ENCODE assay signal across 21 cellular contexts in the genomic region with DNA sequence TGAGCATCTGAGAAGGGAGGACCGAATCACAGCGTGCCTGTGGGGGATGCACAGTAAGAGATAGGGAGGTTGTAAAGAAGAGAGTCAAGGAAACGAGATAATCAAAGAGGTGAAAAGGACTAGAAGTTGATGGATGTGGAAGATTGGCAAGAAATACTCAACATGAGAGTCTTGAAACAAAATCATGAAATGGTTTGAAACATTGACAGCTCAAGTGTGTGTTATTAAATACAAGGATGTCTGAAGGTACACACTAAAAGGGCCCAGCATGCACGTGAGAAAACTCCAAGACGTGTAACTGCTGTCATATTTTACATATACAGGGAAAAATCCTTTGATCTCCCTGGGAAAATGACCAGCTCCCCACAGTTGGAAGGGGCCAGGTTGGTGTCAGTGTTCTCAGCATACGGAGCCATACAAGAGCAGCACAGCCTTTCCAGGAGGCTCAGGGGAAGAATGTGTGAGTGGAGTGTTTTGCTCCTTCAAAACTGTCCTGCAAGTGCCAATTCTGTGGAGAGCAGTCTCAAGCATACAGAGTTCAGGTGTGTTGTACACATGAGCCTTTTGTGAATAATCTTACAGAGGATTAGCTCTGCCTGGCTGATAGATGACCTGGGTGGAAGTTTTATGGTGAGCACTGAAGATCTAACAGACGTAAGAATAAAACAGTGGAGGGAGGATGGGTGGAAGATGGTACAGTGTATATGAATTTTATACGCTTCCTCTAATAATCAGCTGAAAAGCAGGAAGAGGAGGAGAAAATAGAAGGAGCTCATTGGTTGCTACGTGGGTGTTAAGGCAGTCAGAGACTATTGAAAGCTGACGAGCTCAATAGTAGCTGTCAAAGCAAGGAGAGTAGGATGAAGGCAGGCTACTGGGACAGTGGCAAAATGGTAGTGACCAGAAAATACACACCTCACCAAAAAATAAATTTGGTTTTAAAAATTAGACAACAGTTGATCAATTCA.
DNase-seq lines count a peak whose midpoint lies in the region; ATAC-seq and TF ChIP-seq lines count a peak whose summit lies in the region.
"Had no signal": no experiment of that assay in that cellular context is flagged by ENCODE, and none has a peak within 500 bp of the region (broad histone marks: within the 10 kb centered on the region; RNA-seq: fewer than 3 reads in every experiment).

No MANE protein-coding gene starts in this region.

- POLR2A ChIA-PET in OCI-LY7 (lab: Charles Lee), result interaction anchor here (0.7 to 1.9 kb wide), 5 partner anchors 8 to 572 kb away, joined by 3 to 11 read pairs (median 3); no protein-coding TSS in a partner anchor

- no peak overlapping the region for H2AFZ ChIP-seq in OCI-LY7 (ENCODE audit: low read length)

- CTCF ChIA-PET in OCI-LY7 (lab: Charles Lee; ENCODE audit: unreplicated experiment), result interaction anchor here (0.6 kb wide), 1 partner anchor 18 kb away, joined by 4 read pairs; no protein-coding TSS in a partner anchor

- H4K20me1 ChIP-seq in OCI-LY7 (ENCODE audit: insufficient read depth, low read length), result no peaks in the 10 kb centered on the region
- H4K20me1 ChIP-seq: BLaER1 had no signal

- ATAC-seq in GM19035 (IDR thresholded peaks at IDR 0.05; ENCODE audit: unreplicated experiment), result no peak
- ATAC-seq: A549; CD8-positive, alpha-beta T cell had no signal

- no peak overlapping the region for H3K4me3 ChIP-seq in OCI-LY7 (ENCODE audit: low read depth, low read length, poor library complexity, severe bottlenecking)
- no peak overlapping the region for H3K4me3 ChIP-seq in foreskin fibroblast (ENCODE audit: low read depth in 1 of 2, low read length in 2 of 2)
- H3K4me3 ChIP-seq: A549, BLaER1, HAP-1, MG63, SK-N-MC had no signal

- peaks cover 75% of the 10 kb centered on the region for H3K4me1 ChIP-seq in OCI-LY7 (ENCODE audit: insufficient read depth, low read length, poor library complexity, severe bottlenecking)
- H3K4me1 ChIP-seq: A549, BLaER1, HAP-1 had no signal

- no TSS peak for BruUV-seq in OCI-LY7 (replicated peaks; lab: Mats Ljungman, UMichigan)

- peak overlapping the region; percentile 77 for H3K4me2 ChIP-seq in OCI-LY7 (ENCODE audit: low read length)
- H3K4me2 ChIP-seq: A549, BLaER1 had no signal

- peak overlapping the region; percentile 93 for H3K27ac ChIP-seq in OCI-LY7 (ENCODE audit: low read depth, low read length, poor library complexity, severe bottlenecking)
- H3K27ac ChIP-seq: A549, BLaER1, HL-60, SK-N-MC had no signal

- peaks cover 37% of the 10 kb centered on the region for H3K36me3 ChIP-seq in OCI-LY7 (ENCODE audit: insufficient read depth, low read length)
- H3K36me3 ChIP-seq: HAP-1, MG63 had no signal

- H3K9me2 ChIP-seq in OCI-LY7 (ENCODE audit: insufficient read depth, low read length), result no peaks in the 10 kb centered on the region

- DNase-seq in NCI-H2107 treated with DMSO at 0.1 percent for 48 hours (lab: John Stamatoyannopoulos, UW; ENCODE audit: unreplicated experiment) (peak; percentile 66), NCI-H2107 (lab: John Stamatoyannopoulos, UW) (no peak), NCI-H146 treated with DMSO at 0.1 percent for 48 hours (lab: John Stamatoyannopoulos, UW; ENCODE audit: unreplicated experiment) (peak; percentile 61), OCI-LY7 (ENCODE audit: low spot score) (no peak), NCI-H526 treated with DMSO at 0.1 percent for 48 hours (lab: John Stamatoyannopoulos, UW) (no peak), foreskin fibroblast (no peak)
- DNase-seq: Calu3; CD8-positive, alpha-beta T cell; Kasumi-1; MG63; NCI-H1105; NCI-H1930; NCI-H524; OCI-M1; SHP77 had no signal

- H3K9me3 ChIP-seq in OCI-LY7 (ENCODE audit: low read length), result peaks cover 13% of the 10 kb centered on the region; the same call in 1 of the 2 replicates
- H3K9me3 ChIP-seq: A549, BLaER1, HAP-1, MG63 had no signal

- peaks cover 10% of the 10 kb centered on the region; the same call in 1 of the 2 replicates for H3K79me2 ChIP-seq in OCI-LY7 (ENCODE audit: insufficient read depth, low read depth, low read length)

- TF ChIP-seq CTCF in OCI-LY7 (conservative IDR thresholded peaks at IDR 0.05; ENCODE audit: low read length) (no peak), foreskin fibroblast (IDR thresholded peaks at IDR 0.05; ENCODE audit: low read depth, low read length) (no peak)

- intact Hi-C loops in OCI-LY7 (cut with micrococcal nuclease; ENCODE audit: unreplicated experiment), result loop anchor here (2.0 to 5.0 kb wide), 2 partner anchors 51 to 124 kb away; no protein-coding TSS in a partner anchor

Comparison
In these comparisons a context has a peak if more than half of its experiments do, and no peak if none do; other contexts are left out.
1. DNase-seq: peak in NCI-H2107 treated with DMSO at 0.1 percent for 48 hours (single experiment) and NCI-H146 treated with DMSO at 0.1 percent for 48 hours (single experiment); none in NCI-H2107 (single experiment), OCI-LY7 (single experiment), NCI-H526 treated with DMSO at 0.1 percent for 48 hours (single experiment) and foreskin fibroblast (0 of 2).